Comparison of ENCODE assay signal across 19 cellular contexts in the genomic region with DNA sequence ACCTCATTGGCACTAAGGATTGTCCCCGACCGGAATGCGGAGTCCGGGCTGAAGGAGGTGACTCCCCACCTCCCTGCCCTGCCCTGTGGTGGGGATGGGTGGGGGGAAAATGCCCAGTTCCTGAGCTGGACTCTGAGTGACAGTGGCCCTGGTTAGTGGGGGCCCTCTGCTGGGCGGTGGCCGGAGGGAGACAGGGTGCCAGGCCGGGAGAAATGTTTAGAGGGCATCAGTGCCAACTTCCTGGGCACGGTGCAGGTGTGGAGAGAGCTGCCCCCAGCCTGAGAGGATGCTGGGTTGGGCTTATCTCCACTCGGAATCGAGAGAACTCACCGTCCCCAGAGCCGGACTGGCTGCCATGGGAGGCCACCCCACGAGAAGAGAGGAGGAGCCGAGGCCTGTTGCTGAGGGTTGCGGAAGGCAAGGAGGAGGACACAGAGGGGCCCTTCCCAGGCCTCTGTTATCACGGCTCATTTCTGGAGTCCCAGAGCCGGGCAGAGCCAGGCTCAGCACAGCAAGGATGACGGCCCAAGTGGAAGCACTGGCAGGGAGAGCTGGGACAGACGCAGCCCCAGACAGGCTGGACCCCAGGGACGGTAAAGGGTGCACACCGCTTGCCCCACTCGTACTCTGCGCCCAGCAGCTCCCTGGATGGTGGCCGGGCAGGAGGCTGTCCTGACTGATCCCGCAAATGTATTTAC.
DNase-seq lines count a peak whose midpoint lies in the region; ATAC-seq, FAIRE-seq and TF ChIP-seq lines count a peak whose summit lies in the region.
"Had no signal": no experiment of that assay in that cellular context is flagged by ENCODE, and none has a peak within 500 bp of the region (broad histone marks: within the 10 kb centered on the region; RNA-seq: fewer than 3 reads in every experiment).

No MANE protein-coding gene starts in this region.

- H3K4ac ChIP-seq in H1 (replicated peaks; ENCODE audit: insufficient read length, low read depth, low read length) = no peak overlapping the region

- H2AFZ ChIP-seq in H1 (ENCODE audit: low read length) (no peak overlapping the region), mammary epithelial cell (ENCODE audit: low read depth, low read length) (no peak overlapping the region)
- H2AFZ ChIP-seq: GM23338 had no signal

- H3K79me1 ChIP-seq in H1 (ENCODE audit: low read depth, low read length) = no peaks in the 10 kb centered on the region

- H3K4me1 Mint-ChIP-seq in activated naive CD8-positive, alpha-beta T cell treated with anti-CD3 and anti-CD28 coated beads, Interleukin-2, amount 10 ng/mL, durations not matched to agents 7 days and 5 days = no peaks in the 10 kb centered on the region
- H3K4me1 Mint-ChIP-seq in activated naive CD8-positive, alpha-beta T cell treated with anti-CD3 and anti-CD28 coated beads, Interleukin-2, amount 50 U/mL, for 24 hours = no peaks in the 10 kb centered on the region
- H3K4me1 Mint-ChIP-seq: activated T-helper 17 cell treated with anti-CD3 and anti-CD28 coated beads, Interleukin-2, amount 50 U/mL, for 72 hours; stimulated activated naive B cell treated with anti-CD40 and anti-IgM and Interleukin-4, amounts not matched to agents 10 μg/mL and 1 μg/mL and 100 μg/mL, for 72 hours had no signal

- H3K27me3 ChIP-seq in H1 (replicated peaks in 1 of 4; ENCODE audit: control insufficient read depth in 3 of 4, extremely low read depth in 1 of 4, insufficient read depth in 3 of 4, low read length in 3 of 4) (no peaks in the 10 kb centered on the region; a peak in 1 of 7 replicates), H7 (ENCODE audit: control insufficient read depth, insufficient read depth, low read length) (no peaks in the 10 kb centered on the region), mammary epithelial cell (ENCODE audit: insufficient read depth, low read length) (no peaks in the 10 kb centered on the region)

- no peak overlapping the region for H2BK120ac ChIP-seq in H1 (replicated peaks; ENCODE audit: low read depth, low read length)

- no peak overlapping the region for H4K91ac ChIP-seq in H1 (replicated peaks; ENCODE audit: insufficient read length, low read length)

- H3K9ac ChIP-seq in H1 (replicated peaks in 1 of 4; ENCODE audit: extremely low read depth in 1 of 4, low read depth in 3 of 4, low read length in 3 of 4) (no peak overlapping the region), mammary epithelial cell (ENCODE audit: insufficient read depth, low read length) (no peak overlapping the region)

- POLR2A ChIA-PET in activated naive CD8-positive, alpha-beta T cell treated with anti-CD3 and anti-CD28 coated beads, Interleukin-2, amount 10 ng/mL, durations not matched to agents 7 days and 5 days (lab: Charles Lee) = no interaction called here
- POLR2A ChIA-PET in H1 (lab: Charles Lee; ENCODE audit: partially characterized antibody) = no interaction called here

- no peak overlapping the region; the same call in 1 of the 2 replicates for H4K8ac ChIP-seq in H1 (ENCODE audit: extremely low read depth, insufficient read depth, low read length)

- CTCF ChIA-PET in H1 (lab: Charles Lee; ENCODE audit: partially characterized antibody) = interaction anchor here (0.7 to 1.8 kb wide), 11 partner anchors 8 to 283 kb away, joined by 3 to 5 read pairs (median 3); no protein-coding TSS in a partner anchor
- CTCF ChIA-PET in mammary epithelial cell (lab: Charles Lee; ENCODE audit: low non-redundant PET) = no interaction called here

- intact Hi-C loops in mammary epithelial cell (cut with micrococcal nuclease) = no loop called here

- H3K36me3 ChIP-seq in H1 (ENCODE audit: control insufficient read depth in 2 of 4, insufficient read depth in 4 of 4, low read length in 3 of 4) (no peaks in the 10 kb centered on the region), H7 (replicated peaks; ENCODE audit: control insufficient read depth, insufficient read depth, low read length) (no peaks in the 10 kb centered on the region), mammary epithelial cell (ENCODE audit: insufficient read depth, low read length) (no peaks in the 10 kb centered on the region)

- H3K56ac ChIP-seq in H1 (replicated peaks; ENCODE audit: insufficient read length, low read depth, low read length) = no peak overlapping the region

- ATAC-seq in activated naive CD8-positive, alpha-beta T cell treated with anti-CD3 and anti-CD28 coated beads, Interleukin-2, amount 10 ng/mL, durations not matched to agents 7 days and 5 days (ENCODE audit: low read depth) = no peak
- ATAC-seq in activated naive CD8-positive, alpha-beta T cell treated with anti-CD3 and anti-CD28 coated beads, Interleukin-2, amount 50 U/mL, for 24 hours = no peak
- no peak for ATAC-seq in HG02981 (IDR thresholded peaks at IDR 0.05; ENCODE audit: unreplicated experiment)
- ATAC-seq: activated T-helper 17 cell treated with anti-CD3 and anti-CD28 coated beads, Interleukin-2, amount 50 U/mL, for 72 hours; GM23338; stimulated activated naive B cell treated with anti-CD40 and anti-IgM and Interleukin-4, amounts not matched to agents 10 μg/mL and 1 μg/mL and 100 μg/mL, for 72 hours had no signal

- H3K4me3 Mint-ChIP-seq in activated naive CD8-positive, alpha-beta T cell treated with anti-CD3 and anti-CD28 coated beads, Interleukin-2, amount 10 ng/mL, durations not matched to agents 7 days and 5 days = no peak overlapping the region
- H3K4me3 Mint-ChIP-seq in activated naive CD8-positive, alpha-beta T cell treated with anti-CD3 and anti-CD28 coated beads, Interleukin-2, amount 50 U/mL, for 24 hours = no peak overlapping the region
- H3K4me3 Mint-ChIP-seq: activated T-helper 17 cell treated with anti-CD3 and anti-CD28 coated beads, Interleukin-2, amount 50 U/mL, for 72 hours; GM23338; mesothelial cell of epicardium; nephron progenitor cell; stimulated activated naive B cell treated with anti-CD40 and anti-IgM and Interleukin-4, amounts not matched to agents 10 μg/mL and 1 μg/mL and 100 μg/mL, for 72 hours had no signal

- dilution Hi-C loops in mammary epithelial cell (cut with HindIII; ENCODE audit: low sequenced_read_pairs) = loop anchor here (5.0 to 10.0 kb wide), 3 partner anchors 60 to 98 kb away; no protein-coding TSS in a partner anchor

- in situ Hi-C loops in mammary epithelial cell (cut with MboI; ENCODE audit: low sequenced_read_pairs in 2 of 2) = no loop called here

- H4K20me1 ChIP-seq in H1 (replicated peaks in 1 of 2; ENCODE audit: control insufficient read depth in 1 of 2, insufficient read depth in 2 of 2, low read length in 2 of 2) (peaks cover 0 to 2% of the 10 kb centered on the region in 2 experiments), mammary epithelial cell (ENCODE audit: insufficient read depth, low read length) (no peaks in the 10 kb centered on the region)

- BruUV-seq in mammary epithelial cell (replicated peaks; lab: Mats Ljungman, UMichigan) = no TSS peak

- H2AK5ac ChIP-seq in H1 (ENCODE audit: low read depth, low read length) = peak overlapping the region; percentile 65; the same call in 1 of the 2 replicates

- no peak overlapping the region for H3K4me2 ChIP-seq in H1 (ENCODE audit: insufficient read depth in 1 of 2, low read depth in 2 of 2, low read length in 2 of 2)
- H3K4me2 ChIP-seq in mammary epithelial cell (ENCODE audit: insufficient read depth, low read depth, low read length) = no peak overlapping the region
- H3K4me2 ChIP-seq: GM23338 had no signal

- FAIRE-seq in H1 (lab: Jason Lieb, UNC) = no peak

- no peak overlapping the region for H3K23ac ChIP-seq in H1 (ENCODE audit: insufficient read length)

- H3K27ac ChIP-seq in H1 (ENCODE audit: low read depth, low read length) (no peak overlapping the region), mammary epithelial cell (ENCODE audit: insufficient read depth, low read depth, low read length) (no peak overlapping the region)

- no peak for TF ChIP-seq RAD21 in H1 (IDR thresholded peaks at IDR 0.05 in 1 of 2, conservative IDR thresholded peaks at IDR 0.05 in 1 of 2; ENCODE audit: low read depth in 2 of 2, low read length in 2 of 2)

- H4K5ac ChIP-seq in H1 (ENCODE audit: insufficient read length, low read depth, low read length) = no peak overlapping the region

- no peak for TF ChIP-seq CTCF in H1 (IDR thresholded peaks at IDR 0.05; ENCODE audit: control extremely low read depth in 1 of 3, insufficient read depth in 1 of 3, low read depth in 1 of 3, low read length in 3 of 3)
- no peak for TF ChIP-seq CTCF in mammary epithelial cell (conservative IDR thresholded peaks at IDR 0.05 in 1 of 2, IDR thresholded peaks at IDR 0.05 in 1 of 2; ENCODE audit: extremely low read depth in 1 of 2, insufficient read depth in 1 of 2, low read depth in 1 of 2, low read length in 2 of 2)

- no peak overlapping the region for H2BK15ac ChIP-seq in H1 (ENCODE audit: low read length)

- no peaks in the 10 kb centered on the region for H3K36me3 Mint-ChIP-seq in activated naive CD8-positive, alpha-beta T cell treated with anti-CD3 and anti-CD28 coated beads, Interleukin-2, amount 10 ng/mL, durations not matched to agents 7 days and 5 days
- no peaks in the 10 kb centered on the region for H3K36me3 Mint-ChIP-seq in activated naive CD8-positive, alpha-beta T cell treated with anti-CD3 and anti-CD28 coated beads, Interleukin-2, amount 50 U/mL, for 24 hours (ENCODE audit: low read depth)
- H3K36me3 Mint-ChIP-seq: mesothelial cell of epicardium; stimulated activated naive B cell treated with anti-CD40 and anti-IgM and Interleukin-4, amounts not matched to agents 10 μg/mL and 1 μg/mL and 100 μg/mL, for 72 hours had no signal

- no peak overlapping the region for H2BK5ac ChIP-seq in H1 (ENCODE audit: low read depth, low read length)

- TF ChIP-seq EP300 in H1 (IDR thresholded peaks at IDR 0.05; ENCODE audit: borderline replicate concordance in 1 of 2, low read depth in 2 of 2, low read length in 2 of 2) = no peak

- H3K27me3 Mint-ChIP-seq in activated naive CD8-positive, alpha-beta T cell treated with anti-CD3 and anti-CD28 coated beads, Interleukin-2, amount 10 ng/mL, durations not matched to agents 7 days and 5 days = no peaks in the 10 kb centered on the region
- peaks cover 4% of the 10 kb centered on the region for H3K27me3 Mint-ChIP-seq in activated naive CD8-positive, alpha-beta T cell treated with anti-CD3 and anti-CD28 coated beads, Interleukin-2, amount 50 U/mL, for 24 hours
- H3K27me3 Mint-ChIP-seq: activated T-helper 17 cell treated with anti-CD3 and anti-CD28 coated beads, Interleukin-2, amount 50 U/mL, for 72 hours had no signal

- 92% methylated on average over 25 of the region's 25 CpGs; no CpG with 5 or more reads in 1 of the 2 experiments for WGBS in H1 (ENCODE audit: extremely low coverage in 1 of 2, insufficient coverage in 1 of 2, insufficient read length in 1 of 2, insufficient replicate concordance in 2 of 2, low coverage in 1 of 2, low lambda C conversion rate in 2 of 2, missing lambda C conversion rate in 1 of 2), 2 experiments
- 69% methylated on average over 12 of the region's 25 CpGs for WGBS in mammary epithelial cell (ENCODE audit: low coverage, missing lambda C conversion rate)

- no peaks in the 10 kb centered on the region for H3K79me2 ChIP-seq in H1 (ENCODE audit: control insufficient read depth in 1 of 2, insufficient read depth in 2 of 2, low read length in 2 of 2)
- no peaks in the 10 kb centered on the region for H3K79me2 ChIP-seq in mammary epithelial cell (ENCODE audit: insufficient read depth, low read length)

- H3K9me3 Mint-ChIP-seq in activated naive CD8-positive, alpha-beta T cell treated with anti-CD3 and anti-CD28 coated beads, Interleukin-2, amount 10 ng/mL, durations not matched to agents 7 days and 5 days = no peaks in the 10 kb centered on the region
- H3K9me3 Mint-ChIP-seq in activated naive CD8-positive, alpha-beta T cell treated with anti-CD3 and anti-CD28 coated beads, Interleukin-2, amount 50 U/mL, for 24 hours = no peaks in the 10 kb centered on the region
- H3K9me3 Mint-ChIP-seq: activated T-helper 17 cell treated with anti-CD3 and anti-CD28 coated beads, Interleukin-2, amount 50 U/mL, for 72 hours; mesothelial cell of epicardium; nephron progenitor cell had no signal

- no peak overlapping the region for H3K14ac ChIP-seq in H1 (ENCODE audit: insufficient read length)

- H2BK20ac ChIP-seq in H1 (ENCODE audit: low read length) = peak overlapping the region; percentile 90; the same call in 1 of the 2 replicates

- no peak overlapping the region for H3K4me3 ChIP-seq in H1 (ENCODE audit: extremely low read depth in 1 of 4, insufficient read depth in 2 of 4, low read depth in 3 of 4, low read length in 4 of 4)
- no peak overlapping the region for H3K4me3 ChIP-seq in H7 (ENCODE audit: insufficient read depth, low read depth, low read length)
- H3K4me3 ChIP-seq in mammary epithelial cell (replicated peaks in 1 of 3; ENCODE audit: insufficient read depth in 1 of 3, low read depth in 2 of 3, low read length in 3 of 3) = no peak overlapping the region
- H3K4me3 ChIP-seq: GM23338 had no signal

- DNase-seq in activated naive CD8-positive, alpha-beta T cell treated with anti-CD3 and anti-CD28 coated beads, Interleukin-2, amount 10 ng/mL, durations not matched to agents 7 days and 5 days = peak; percentile 20
- DNase-seq in activated naive CD8-positive, alpha-beta T cell treated with anti-CD3 and anti-CD28 coated beads, Interleukin-2, amount 50 U/mL, for 24 hours = no peak
- no peak for DNase-seq in H1 (ENCODE audit: low read depth in 1 of 2, low spot score in 2 of 2)
- DNase-seq in mesenteric fat pad (ENCODE audit: low spot score) = peak; percentile 87
- DNase-seq in H7 = no peak
- DNase-seq in SHP77 treated with DMSO at 0.1 percent for 48 hours (lab: John Stamatoyannopoulos, UW) = no peak
- no peak for DNase-seq in mammary epithelial cell
- DNase-seq: activated CD4-positive, CD25-positive, alpha-beta regulatory T cell; DND-41; NCI-H146; NCI-H2171 treated with DMSO at 0.1 percent for 48 hours; nephron progenitor cell; SIG-M5; stimulated activated CD4-positive, alpha-beta T cell treated with anti-CD3 and anti-CD28 coated beads, Interleukin-15, amount 100 ng/mL, for 24 hours; stimulated activated naive B cell treated with anti-CD40 and anti-IgM and Interleukin-4, amounts not matched to agents 10 μg/mL and 1 μg/mL and 100 μg/mL, for 72 hours had no signal

- H3K27ac Mint-ChIP-seq in activated naive CD8-positive, alpha-beta T cell treated with anti-CD3 and anti-CD28 coated beads, Interleukin-2, amount 10 ng/mL, durations not matched to agents 7 days and 5 days = no peak overlapping the region
- no peak overlapping the region for H3K27ac Mint-ChIP-seq in activated naive CD8-positive, alpha-beta T cell treated with anti-CD3 and anti-CD28 coated beads, Interleukin-2, amount 50 U/mL, for 24 hours
- H3K27ac Mint-ChIP-seq: activated T-helper 17 cell treated with anti-CD3 and anti-CD28 coated beads, Interleukin-2, amount 50 U/mL, for 72 hours; GM23338; mesothelial cell of epicardium; nephron progenitor cell; stimulated activated naive B cell treated with anti-CD40 and anti-IgM and Interleukin-4, amounts not matched to agents 10 μg/mL and 1 μg/mL and 100 μg/mL, for 72 hours had no signal

- H2BK12ac ChIP-seq in H1 (ENCODE audit: low read depth, low read length) = peak overlapping the region; percentile 50; the same call in 1 of the 2 replicates

- H3K23me2 ChIP-seq in H1 (ENCODE audit: low read depth, low read length) = peaks cover 9% of the 10 kb centered on the region; the same call in 1 of the 2 replicates

- H3K9me3 ChIP-seq in H1 (ENCODE audit: insufficient read depth in 2 of 2, low read depth in 1 of 2, low read length in 1 of 2) (no peaks in the 10 kb centered on the region), mammary epithelial cell (replicated peaks; ENCODE audit: insufficient read depth, low read length) (peaks cover 41% of the 10 kb centered on the region)

- no peak for TF ChIP-seq POLR2A in H1 (IDR thresholded peaks at IDR 0.05; ENCODE audit: control extremely low read depth in 1 of 2, low read depth in 2 of 2, low read length in 2 of 2)

- H3K4me1 ChIP-seq in H1 (replicated peaks in 1 of 4; ENCODE audit: control insufficient read depth in 3 of 4, insufficient read depth in 4 of 4, low read length in 3 of 4) = peaks cover 3 to 31% (median 25%) of the 10 kb centered on the region in 4 experiments
- H3K4me1 ChIP-seq in mammary epithelial cell (ENCODE audit: insufficient read depth, low read length) = no peaks in the 10 kb centered on the region

- no peak overlapping the region for H3K18ac ChIP-seq in H1 (ENCODE audit: extremely low read depth, low read length)

Comparison
In these comparisons a context has a peak if more than half of its experiments do, and no peak if none do; other contexts are left out.
1. DNase-seq: peak in activated naive CD8-positive, alpha-beta T cell treated with anti-CD3 and anti-CD28 coated beads, Interleukin-2, amount 10 ng/mL, durations not matched to agents 7 days and 5 days (single experiment) and mesenteric fat pad (single experiment); none in activated naive CD8-positive, alpha-beta T cell treated with anti-CD3 and anti-CD28 coated beads, Interleukin-2, amount 50 U/mL, for 24 hours (single experiment), H1 (0 of 2), H7 (single experiment), SHP77 treated with DMSO at 0.1 percent for 48 hours (single experiment) and mammary epithelial cell (single experiment).